ENCODE assay signal across 1 cellular context in genomic region chrX:130048686-130049222, GRCh38.
TF ChIP-seq lines count a peak whose summit lies in the region.

No MANE protein-coding gene starts in this region.

TF ChIP-seq in SK-N-SH, 30 proteins besides CTCF, POLR2A, EP300 and RAD21 (continued from another document):
- no peak for TF ChIP-seq PBX3 (IDR thresholded peaks at IDR 0.05)
- TF ChIP-seq, protein P1, sequence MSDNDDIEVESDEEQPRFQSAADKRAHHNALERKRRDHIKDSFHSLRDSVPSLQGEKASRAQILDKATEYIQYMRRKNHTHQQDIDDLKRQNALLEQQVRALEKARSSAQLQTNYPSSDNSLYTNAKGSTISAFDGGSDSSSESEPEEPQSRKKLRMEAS (IDR thresholded peaks at IDR 0.05; ENCODE audit: low read depth), result no peak
- TF ChIP-seq RFX5 (IDR thresholded peaks at IDR 0.05; ENCODE audit: low read length), result no peak
- TF ChIP-seq EZH2phosphoT487 (IDR thresholded peaks at IDR 0.05; ENCODE audit: borderline replicate concordance, low read depth), result no peak
- TF ChIP-seq FOSL2 (IDR thresholded peaks at IDR 0.05; ENCODE audit: borderline replicate concordance, low read depth), result no peak
